12 cellular contexts compared by ENCODE assay signal in genomic region chr13:39510296-39510695, GRCh38.
DNase-seq lines count a peak whose midpoint lies in the region; ATAC-seq lines count a peak whose summit lies in the region.
"Had no signal": no experiment of that assay in that cellular context is flagged by ENCODE, and none has a peak within 500 bp of the region (broad histone marks: within the 10 kb centered on the region; RNA-seq: fewer than 3 reads in every experiment).

No MANE protein-coding gene starts in this region.

- no peak overlapping the region for H3K23ac ChIP-seq in trophoblast cell (ENCODE audit: low read length)

- H3K27ac ChIP-seq in trophoblast cell (ENCODE audit: low read depth, low read length) = no peak overlapping the region

- no peak overlapping the region for H2AFZ ChIP-seq in trophoblast cell (ENCODE audit: insufficient read depth, low read length, poor library complexity)

- no CpG with 5 or more reads among the region's 1 CpG for WGBS in trophoblast cell (ENCODE audit: extremely low coverage, insufficient coverage, insufficient read length)

- H3K9me3 ChIP-seq in trophoblast cell (ENCODE audit: insufficient read depth, low read depth, low read length) = no peaks in the 10 kb centered on the region

- H3K4me2 ChIP-seq in trophoblast cell (ENCODE audit: low read length) = no peak overlapping the region

- no peak overlapping the region for H3K18ac ChIP-seq in trophoblast cell (ENCODE audit: low read length)

- no peak overlapping the region for H3K9ac ChIP-seq in trophoblast cell (ENCODE audit: low read length)

- no peak overlapping the region for H4K8ac ChIP-seq in trophoblast cell (ENCODE audit: low read depth, low read length)

- DNase-seq in NCI-H2196 treated with DMSO at 0.1 percent for 48 hours (lab: John Stamatoyannopoulos, UW; ENCODE audit: unreplicated experiment) (peak; percentile 3), NCI-H2196 (lab: John Stamatoyannopoulos, UW; ENCODE audit: unreplicated experiment) (no peak), NCI-H2081 (lab: John Stamatoyannopoulos, UW) (peak; percentile 91 to 98), trophoblast cell (peak; percentile 50 to 81), Kasumi-1 (lab: John Stamatoyannopoulos, UW) (no peak), superior temporal gyrus (ENCODE audit: extremely low spot score) (no peak), NCI-H82 (lab: John Stamatoyannopoulos, UW) (no peak)
- DNase-seq: activated gamma-delta T cell treated with Interleukin-2 at 50 U/mL for 16 hours, HFFc6, KG1 had no signal

- H3K79me2 ChIP-seq in trophoblast cell (ENCODE audit: control insufficient read depth, insufficient read depth, low read length, poor library complexity) = no peaks in the 10 kb centered on the region

- H3K4ac ChIP-seq in trophoblast cell (ENCODE audit: low read depth, low read length) = no peak overlapping the region

- no peak overlapping the region for H2BK12ac ChIP-seq in trophoblast cell (ENCODE audit: low read length)

- no peak overlapping the region for H3K14ac ChIP-seq in trophoblast cell (ENCODE audit: low read length)

- ATAC-seq in HG02798 (IDR thresholded peaks at IDR 0.05; ENCODE audit: poor library complexity, unreplicated experiment) = peak; percentile 80
- ATAC-seq: activated CD4-positive, CD25-positive, alpha-beta regulatory T cell treated with anti-CD3 and anti-CD28 coated beads, Interleukin-2, amount 50 U/mL, for 24 hours had no signal

- no peaks in the 10 kb centered on the region for H3K27me3 ChIP-seq in trophoblast cell (ENCODE audit: insufficient read depth, low read length)

- no peak overlapping the region for H4K91ac ChIP-seq in trophoblast cell (ENCODE audit: low read depth, low read length)

- no peaks in the 10 kb centered on the region for H3K36me3 ChIP-seq in trophoblast cell (ENCODE audit: control insufficient read depth in 1 of 2, insufficient read depth in 2 of 2, low read length in 2 of 2)

- H2AK5ac ChIP-seq in trophoblast cell (ENCODE audit: low read length) = no peak overlapping the region

- H4K12ac ChIP-seq in trophoblast cell (ENCODE audit: low read depth, low read length) = no peak overlapping the region

- no peak overlapping the region for H2BK5ac ChIP-seq in trophoblast cell (ENCODE audit: low read depth, low read length, poor library complexity)

- H2BK120ac ChIP-seq in trophoblast cell (ENCODE audit: insufficient read depth, low read length, poor library complexity) = no peak overlapping the region

- H3K79me1 ChIP-seq in trophoblast cell (ENCODE audit: low read length) = peaks cover 2% of the 10 kb centered on the region

- H3K4me3 ChIP-seq in trophoblast cell (ENCODE audit: low read depth, low read length) = no peak overlapping the region

- peaks cover 0 to 7% of the 10 kb centered on the region in 2 experiments for H3K4me1 ChIP-seq in trophoblast cell (ENCODE audit: control insufficient read depth in 1 of 2, insufficient read depth in 2 of 2, low read length in 2 of 2)

Comparison
In these comparisons a context has a peak if more than half of its experiments do, and no peak if none do; other contexts are left out.
1. DNase-seq: peak in NCI-H2196 treated with DMSO at 0.1 percent for 48 hours (single experiment), NCI-H2081 (2 of 2) and trophoblast cell (2 of 2); none in NCI-H2196 (single experiment), Kasumi-1 (0 of 2), superior temporal gyrus (single experiment) and NCI-H82 (single experiment).